Comparison of ENCODE assay signal across 8 cellular contexts in the genomic region with DNA sequence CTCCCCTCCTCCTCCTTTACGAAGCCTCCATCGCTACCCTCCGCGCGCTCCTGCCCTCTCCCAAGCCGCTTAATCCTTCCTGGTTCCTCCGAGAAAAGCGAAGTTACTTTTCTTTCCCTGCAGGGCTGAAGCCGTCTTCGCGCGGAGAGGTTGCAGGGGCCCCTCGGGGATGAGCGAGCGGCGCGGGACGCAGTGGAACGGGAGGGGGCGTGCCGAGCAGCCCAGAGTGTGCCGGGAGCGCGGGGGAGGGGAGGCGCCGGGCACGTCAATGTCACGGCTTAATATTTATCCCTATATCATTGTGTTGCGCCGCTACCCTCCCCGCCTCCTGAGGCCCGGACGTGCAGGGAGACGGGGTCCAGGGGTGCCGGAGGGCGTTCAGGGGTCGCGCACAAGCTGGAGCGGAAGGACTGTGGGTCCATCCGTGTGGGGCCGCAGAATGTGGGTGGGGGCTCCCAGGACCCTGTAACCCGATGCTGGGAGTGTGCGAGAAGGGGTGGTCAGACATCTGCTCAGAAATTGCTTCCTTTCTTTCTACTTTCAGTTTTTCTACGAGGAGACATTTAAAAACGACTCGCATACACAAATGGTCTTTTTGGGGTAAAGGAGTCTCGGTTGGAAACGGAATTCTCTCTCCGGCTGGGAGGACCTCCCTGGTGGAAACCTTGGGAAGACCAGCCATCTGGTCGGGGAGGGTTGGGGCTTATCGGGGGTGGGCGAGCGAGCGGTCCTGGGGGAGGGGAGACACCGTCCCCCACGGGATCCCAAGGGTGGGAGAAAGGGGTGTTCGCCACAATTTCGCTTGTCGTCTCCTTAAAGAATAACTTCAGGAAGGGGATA. TPM values are rescaled to one million over a fixed set of nuclear protein-coding genes. Genes with fewer than 3 reads are reported as not detected.
A peak's percentile ranks its signal among the peaks of the same experiment; 100 is the strongest.
DNase-seq lines count a peak whose midpoint lies in the region; ATAC-seq and TF ChIP-seq lines count a peak whose summit lies in the region.

No MANE protein-coding gene starts in this region.

- peak; percentile 86 for DNase-seq in A673 (ENCODE audit: low spot score)
- DNase-seq in GM13977 (ENCODE audit: low spot score): peak; percentile 75
- peak; percentile 80 for DNase-seq in NCI-H226
- peak; percentile 85 to 88 for DNase-seq in activated CD4-positive, alpha-beta T cell treated with anti-CD3 and anti-CD28 coated beads, Interleukin-2, amount 50 U/mL, for 48 hours
- DNase-seq in ecto neural progenitor cell (ENCODE audit: low spot score): peak; percentile 76
- DNase-seq in lower lobe of right lung: peak; percentile 82
- peak; percentile 69 to 80 (median 75) for DNase-seq in stimulated activated CD4-positive, alpha-beta T cell treated with anti-CD3 and anti-CD28 coated beads, TNF-alpha, amount 100 ng/mL, for 48 hours (ENCODE audit: low read depth in 3 of 3)

- H3K27ac ChIP-seq in A673 (ENCODE audit: low read depth, low read length, poor library complexity, severe bottlenecking) (peak overlapping the region; percentile 79), lower lobe of right lung (peak overlapping the region; percentile 84)

- in situ Hi-C loops in GM13977 (cut with MboI; ENCODE audit: low pct_unique_long_range_greater_than_20kb, low sequenced_read_pairs, unreplicated experiment): loop anchor here (5.0 to 25.0 kb wide), 3 partner anchors 142 to 228 kb away; no protein-coding TSS in a partner anchor

- H3K36me3 ChIP-seq in A673 (ENCODE audit: insufficient read depth, low read length, poor library complexity, severe bottlenecking): no peaks in the 10 kb centered on the region
- H3K36me3 ChIP-seq in lower lobe of right lung: no peaks in the 10 kb centered on the region

- CTCF ChIA-PET in A673 (lab: Charles Lee): interaction anchor here (0.6 to 1.4 kb wide), 7 partner anchors 17 to 224 kb away, joined by 3 to 13 read pairs (median 6); no protein-coding TSS in a partner anchor

- POLR2A ChIA-PET in A673 (lab: Charles Lee; ENCODE audit: low non-redundant PET): no interaction called here

- intact Hi-C loops in A673 (cut with micrococcal nuclease; ENCODE audit: unreplicated experiment) (loop anchor here (1.0 to 5.0 kb wide), 5 partner anchors 117 to 221 kb away; no protein-coding TSS in a partner anchor), lower lobe of right lung (cut with DNase I) (loop anchor here (10.0 kb wide), 1 partner anchor 139 kb away; no protein-coding TSS in a partner anchor)

- BruUV-seq in A673 (replicated peaks; lab: Mats Ljungman, UMichigan): no TSS peak

- H3K9me3 ChIP-seq in A673 (ENCODE audit: low read depth, low read length, poor library complexity, severe bottlenecking) (no peaks in the 10 kb centered on the region), lower lobe of right lung (no peaks in the 10 kb centered on the region)

- peak; percentile 39 for ATAC-seq in HG02852 (IDR thresholded peaks at IDR 0.05; ENCODE audit: unreplicated experiment)
- peak; percentile 79 to 82 for ATAC-seq in lower lobe of right lung

- peak; percentile 41 for TF ChIP-seq CTCF in A673 (conservative IDR thresholded peaks at IDR 0.05; ENCODE audit: low read depth, low read length)
- peak; percentile 53 for TF ChIP-seq CTCF in GM13977 (IDR thresholded peaks at IDR 0.05; ENCODE audit: extremely low read depth, insufficient read depth, missing control alignments)
- TF ChIP-seq CTCF in lower lobe of right lung (IDR thresholded peaks at IDR 0.05): peak; percentile 25

- H3K4me3 ChIP-seq in A673 (ENCODE audit: low read depth, low read length, poor library complexity, severe bottlenecking): peak overlapping the region; percentile 83
- H3K4me3 ChIP-seq in lower lobe of right lung: peak overlapping the region; percentile 83

- H3K27me3 ChIP-seq in A673 (replicated peaks; ENCODE audit: insufficient read depth, low read depth, low read length, poor library complexity): peaks cover 22% of the 10 kb centered on the region
- no peaks in the 10 kb centered on the region for H3K27me3 ChIP-seq in lower lobe of right lung (ENCODE audit: low read depth)

- peaks cover 5% of the 10 kb centered on the region for H3K4me1 ChIP-seq in A673 (ENCODE audit: insufficient read depth, low read length, poor library complexity, severe bottlenecking)
- peaks cover 27% of the 10 kb centered on the region for H3K4me1 ChIP-seq in lower lobe of right lung

RNA-seq across cellular contexts. Expression of gene CDK6, which starts 2.4 kb away (rescaled TPM):
- 10.0 and 10.5 TPM in 2 replicates for total RNA-seq in A673 (2021)
- 21.7 TPM for total RNA-seq in lower lobe of right lung

Comparison
In these comparisons a context has a peak if more than half of its experiments do, and no peak if none do; other contexts are left out.
1. Peak in every context shown above with its lines: DNase-seq, ATAC-seq, H3K4me3 ChIP-seq and H3K27ac ChIP-seq.